8 cellular contexts compared by ENCODE assay signal in genomic region chr7:5282464-5283316, GRCh38. TPM values are rescaled to one million over a fixed set of nuclear protein-coding genes. Genes with fewer than 3 reads are reported as not detected.
DNase-seq lines count a peak whose midpoint lies in the region; ATAC-seq, FAIRE-seq and TF ChIP-seq lines count a peak whose summit lies in the region.

Gene SLC29A4, plus strand, starts transcription at chr7:5282943. Its CDS starts 4,874 bp downstream, at chr7:5287817.

- peaks cover 12% of the 10 kb centered on the region for H3K4me1 Mint-ChIP-seq in Calu3 (ENCODE audit: low read depth, unreplicated experiment)
- peaks cover 0 to 2% of the 10 kb centered on the region in 2 donors for H3K4me1 Mint-ChIP-seq in immature natural killer cell

- peaks cover 7 to 8% of the 10 kb centered on the region in 2 donors for H3K4me1 ChIP-seq in ascending aorta

- intact Hi-C loops in Calu3 (cut with micrococcal nuclease; ENCODE audit: unreplicated experiment) (no loop called here), ascending aorta (cut with DNase I) (no loop called here)

- H3K36me3 ChIP-seq in ascending aorta, result no peaks in the 10 kb centered on the region

- H3K4me3 ChIP-seq in ascending aorta (peak within 1 kb of the TSS; percentile 62 to 80), iPS-18c (ENCODE audit: insufficient read depth, low read depth, low read length) (peak within 1 kb of the TSS; percentile 46)

- H3K27ac ChIP-seq in ascending aorta, result no peak within 1 kb of the TSS

- CTCF ChIA-PET in Calu3 (lab: Charles Lee), result no interaction called here

- H3K9me3 ChIP-seq in ascending aorta (no peaks in the 10 kb centered on the region), iPS-18c (ENCODE audit: control insufficient read depth, insufficient read depth, low read length) (no peaks in the 10 kb centered on the region)

- H3K27ac Mint-ChIP-seq in Calu3 (ENCODE audit: unreplicated experiment) (no peak within 1 kb of the TSS), immature natural killer cell (no peak within 1 kb of the TSS)

- H3K9me3 Mint-ChIP-seq in Calu3 (ENCODE audit: low read depth, unreplicated experiment) (no peaks in the 10 kb centered on the region), immature natural killer cell (peaks cover 0 to 2% (median 0%) of the 10 kb centered on the region in 6 donors)

- no peak for FAIRE-seq in HTR-8/SVneo (lab: Jason Lieb, UNC)

- H3K36me3 Mint-ChIP-seq in Calu3 (ENCODE audit: insufficient read depth, unreplicated experiment) (no peaks in the 10 kb centered on the region), immature natural killer cell (no peaks in the 10 kb centered on the region)

- peak within 1 kb of the TSS; percentile 18 for H3K4me3 Mint-ChIP-seq in Calu3 (ENCODE audit: low read depth, unreplicated experiment)
- H3K4me3 Mint-ChIP-seq in immature natural killer cell, result no peak within 1 kb of the TSS

- DNase-seq in Calu3 (peak; percentile 54), HTR-8/SVneo (ENCODE audit: insufficient read length, low spot score) (peak; percentile 49), ascending aorta (ENCODE audit: low spot score in 2 of 2) (no peak), SKM-1 treated with dmso at 0.1 percent for 144 hours (lab: John Stamatoyannopoulos, UW; ENCODE audit: unreplicated experiment) (no peak), immature natural killer cell (no peak)
- peak; percentile 5 to 27 for DNase-seq in stimulated activated CD8-positive, alpha-beta memory T cell treated with anti-CD3 and anti-CD28 coated beads, Interleukin-2, amount 100 ng/mL, for 48 hours (ENCODE audit: low read depth in 2 of 2)

- no TSS peak for BruUV-seq in Calu3 (replicated peaks; lab: Mats Ljungman, UMichigan)

- TF ChIP-seq CTCF in Calu3 (IDR thresholded peaks at IDR 0.05; ENCODE audit: unreplicated experiment), result no peak
- TF ChIP-seq CTCF in ascending aorta (IDR thresholded peaks at IDR 0.05), result no peak

- no peak for ATAC-seq in GM21423 (IDR thresholded peaks at IDR 0.05; ENCODE audit: unreplicated experiment)

- no peaks in the 10 kb centered on the region for H3K27me3 ChIP-seq in ascending aorta

- H3K27me3 Mint-ChIP-seq in Calu3 (ENCODE audit: unreplicated experiment) (peaks cover 56% of the 10 kb centered on the region), immature natural killer cell (ENCODE audit: low read depth in 3 of 3) (peaks cover 7 to 10% (median 9%) of the 10 kb centered on the region in 3 donors)

RNA-seq across cellular contexts. Expression of gene SLC29A4, which starts in this region (rescaled TPM):
- total RNA-seq in Calu3 (2022) (1.9 and 2.5 TPM in 2 replicates), ascending aorta (3.2 TPM)
- under 1 TPM in 2 of 3 donors, not detected in 1; 0.51 to 0.99 TPM for polyA plus RNA-seq in immature natural killer cell

Comparison
In these comparisons a context has a peak if more than half of its experiments do, and no peak if none do; other contexts are left out.
1. DNase-seq: peak in Calu3 (single experiment), HTR-8/SVneo (single experiment) and stimulated activated CD8-positive, alpha-beta memory T cell treated with anti-CD3 and anti-CD28 coated beads, Interleukin-2, amount 100 ng/mL, for 48 hours (2 of 2); none in ascending aorta (0 of 2), SKM-1 treated with dmso at 0.1 percent for 144 hours (single experiment) and immature natural killer cell (0 of 3).